Comparison of ENCODE assay signal across 8 cellular contexts in genomic region chr10:79274279-79275104, GRCh38.
DNase-seq lines count a peak whose midpoint lies in the region; ATAC-seq and TF ChIP-seq lines count a peak whose summit lies in the region.

No MANE protein-coding gene starts in this region.

- H3K36me3 ChIP-seq in colonic mucosa (peaks cover 8% of the 10 kb centered on the region), lower lobe of right lung (peaks cover 21% of the 10 kb centered on the region), tibial artery (peaks cover 12 to 27% (median 21%) of the 10 kb centered on the region in 3 donors)

- H3K9ac ChIP-seq in colonic mucosa (ENCODE audit: low read depth in 2 of 2, low read length in 2 of 2) = peak overlapping the region; percentile 28 to 55

- intact Hi-C loops in colonic mucosa (cut with DNase I) = no loop called here
- intact Hi-C loops in lower lobe of right lung (cut with DNase I) = no loop called here
- intact Hi-C loops in tibial artery (cut with DNase I; ENCODE audit: low total_unique reads) = loop anchor here (1.0 kb wide), 1 partner anchor 28 kb away; no protein-coding TSS in a partner anchor

- H3K27ac ChIP-seq in colonic mucosa = peak overlapping the region; percentile 32
- peak overlapping the region; percentile 79 for H3K27ac ChIP-seq in lower lobe of right lung
- H3K27ac ChIP-seq in tibial artery = peak overlapping the region; percentile 71 to 87

- H3K4me1 ChIP-seq in colonic mucosa = no peaks in the 10 kb centered on the region
- peaks cover 60% of the 10 kb centered on the region for H3K4me1 ChIP-seq in lower lobe of right lung
- peaks cover 0 to 49% (median 33%) of the 10 kb centered on the region in 4 donors for H3K4me1 ChIP-seq in tibial artery

- peak; percentile 77 to 83 for ATAC-seq in lower lobe of right lung

- no peaks in the 10 kb centered on the region for H3K27me3 ChIP-seq in colonic mucosa
- no peaks in the 10 kb centered on the region for H3K27me3 ChIP-seq in lower lobe of right lung (ENCODE audit: low read depth)
- no peaks in the 10 kb centered on the region for H3K27me3 ChIP-seq in tibial artery

- TF ChIP-seq CTCF in colonic mucosa (IDR thresholded peaks at IDR 0.05) (no peak), lower lobe of right lung (IDR thresholded peaks at IDR 0.05) (no peak), tibial artery (IDR thresholded peaks at IDR 0.05) (peak; percentile 42 to 51), GM10248 (IDR thresholded peaks at IDR 0.05; ENCODE audit: control extremely low read depth, extremely low read depth, low read depth, missing control alignments) (no peak)

- H3K9me3 ChIP-seq in colonic mucosa = no peaks in the 10 kb centered on the region
- H3K9me3 ChIP-seq in lower lobe of right lung = no peaks in the 10 kb centered on the region
- H3K9me3 ChIP-seq in tibial artery = no peaks in the 10 kb centered on the region

- H3K4me3 ChIP-seq in colonic mucosa = no peak overlapping the region
- H3K4me3 ChIP-seq in lower lobe of right lung = no peak overlapping the region
- H3K4me3 ChIP-seq in tibial artery = peak overlapping the region in 1 of 2 donors; percentile 5

- CTCF ChIA-PET in GM10248 (lab: Yijun Ruan, JAX) = interaction anchor here (0.9 to 1.4 kb wide), 2 partner anchors 9 to 77 kb away, joined by 3 to 4 read pairs; no protein-coding TSS in a partner anchor

- POLR2A ChIA-PET in GM10248 (lab: Yijun Ruan, JAX) = no interaction called here

- DNase-seq in NCI-H1694 (lab: John Stamatoyannopoulos, UW) (peak; percentile 90), colonic mucosa (peak; percentile 64), lower lobe of right lung (peak; percentile 84), tibial artery (peak; percentile 90 to 98), SHP77 (lab: John Stamatoyannopoulos, UW) (no peak), NCI-H1417 (lab: John Stamatoyannopoulos, UW) (no peak), NCI-H226 (no peak), GM10248 (ENCODE audit: extremely low spot score) (no peak)

Comparison
In these comparisons a context has a peak if more than half of its experiments do, and no peak if none do; other contexts are left out.
1. DNase-seq: peak in NCI-H1694 (single experiment), colonic mucosa (single experiment), lower lobe of right lung (single experiment) and tibial artery (2 of 2); none in SHP77 (0 of 2), NCI-H1417 (0 of 3), NCI-H226 (single experiment) and GM10248 (single experiment).
2. CTCF ChIP-seq: peak in tibial artery (2 of 2); none in colonic mucosa (single experiment), lower lobe of right lung (single experiment) and GM10248 (single experiment).
3. Peak in every context shown above with its lines, with median percentiles within 50 percentile points of each other: H3K27ac ChIP-seq.